In the genomic region with DNA sequence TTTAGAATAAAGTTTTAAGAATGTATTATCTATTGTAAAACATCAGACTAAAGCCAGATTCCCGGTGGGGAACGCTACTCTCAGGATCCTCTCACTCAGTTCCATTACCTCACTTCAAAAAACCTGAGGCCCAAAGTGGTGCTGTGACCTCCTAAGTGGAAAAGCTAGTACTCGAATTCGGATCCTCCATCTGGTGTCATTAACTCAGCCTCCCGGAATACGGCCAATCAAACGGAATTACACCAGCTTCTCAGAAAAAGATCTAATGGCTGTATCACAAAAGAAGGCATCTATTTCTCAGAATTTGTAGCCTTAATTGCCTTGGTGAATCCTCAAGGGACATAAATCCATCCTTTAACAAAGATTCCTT, we compare ENCODE assay signal across 8 cellular contexts. TPM values are rescaled to one million over a fixed set of nuclear protein-coding genes. Genes with fewer than 3 reads are reported as not detected.
A peak's percentile ranks its signal among the peaks of the same experiment; 100 is the strongest.
DNase-seq lines count a peak whose midpoint lies in the region; ATAC-seq and TF ChIP-seq lines count a peak whose summit lies in the region.

No MANE protein-coding gene starts in this region.

- H3K4me3 ChIP-seq in upper lobe of right lung, result peak overlapping the region; percentile 78

- H3K4me3 Mint-ChIP-seq in IgD-negative memory B cell, result peak overlapping the region; percentile 95 to 100 (median 98)
- H3K4me3 Mint-ChIP-seq in MCF 10A (ENCODE audit: unreplicated experiment), result peak overlapping the region; percentile 89
- H3K4me3 Mint-ChIP-seq in memory B cell, result peak overlapping the region; percentile 97

- H3K4me1 Mint-ChIP-seq in IgD-negative memory B cell (peaks cover 25 to 51% (median 37%) of the 10 kb centered on the region in 3 donors), MCF 10A (ENCODE audit: insufficient read depth, unreplicated experiment) (peaks cover 23% of the 10 kb centered on the region), memory B cell (peaks cover 28% of the 10 kb centered on the region)

- H3K27ac Mint-ChIP-seq in IgD-negative memory B cell (peak overlapping the region in 2 of 3 donors; percentile 90 to 94), MCF 10A (ENCODE audit: low read depth, unreplicated experiment) (peak overlapping the region; percentile 99), memory B cell (peak overlapping the region; percentile 95)

- DNase-seq in MCF 10A (ENCODE audit: unreplicated experiment), result peak; percentile 50
- no peak for DNase-seq in memory B cell (ENCODE audit: low spot score in 2 of 2)
- no peak for DNase-seq in upper lobe of right lung
- no peak for DNase-seq in NK-92 (lab: John Stamatoyannopoulos, UW; ENCODE audit: unreplicated experiment)
- no peak for DNase-seq in central memory CD4-positive, alpha-beta T cell

- no peak for ATAC-seq in memory B cell (ENCODE audit: low read depth)
- ATAC-seq in upper lobe of right lung, result no peak
- no peak for ATAC-seq in HG02840 (IDR thresholded peaks at IDR 0.05; ENCODE audit: low FRiP score, unreplicated experiment)

- H3K4me1 ChIP-seq in ES-I3 (ENCODE audit: insufficient read depth, low read length) (no peaks in the 10 kb centered on the region), upper lobe of right lung (peaks cover 40% of the 10 kb centered on the region)

- no peaks in the 10 kb centered on the region for H3K27me3 Mint-ChIP-seq in IgD-negative memory B cell
- no peaks in the 10 kb centered on the region for H3K27me3 Mint-ChIP-seq in MCF 10A (ENCODE audit: insufficient read depth, unreplicated experiment)
- H3K27me3 Mint-ChIP-seq in memory B cell, result no peaks in the 10 kb centered on the region

- H3K9me3 ChIP-seq in ES-I3 (ENCODE audit: control insufficient read depth, insufficient read depth, low read length) (no peaks in the 10 kb centered on the region), upper lobe of right lung (no peaks in the 10 kb centered on the region)

- no TSS peak for BruUV-seq in MCF 10A (replicated peaks; lab: Mats Ljungman, UMichigan)

- TF ChIP-seq CTCF in MCF 10A (IDR thresholded peaks at IDR 0.05; ENCODE audit: unreplicated experiment) (no peak), upper lobe of right lung (IDR thresholded peaks at IDR 0.05) (no peak)

- H3K36me3 ChIP-seq in ES-I3 (ENCODE audit: insufficient read depth, low read length), result no peaks in the 10 kb centered on the region
- H3K36me3 ChIP-seq in upper lobe of right lung, result no peaks in the 10 kb centered on the region

- peak overlapping the region; percentile 97 for H3K9ac ChIP-seq in ES-I3 (ENCODE audit: low read depth, low read length)

- CTCF ChIA-PET in MCF 10A (lab: Yijun Ruan, JAX), result interaction anchor here (0.6 to 2.3 kb wide), 7 partner anchors 11 to 123 kb away, joined by 3 to 17 read pairs (median 4); no protein-coding TSS in a partner anchor

- intact Hi-C loops in MCF 10A (cut with micrococcal nuclease) (loop anchor here (1.0 kb wide), 1 partner anchor 123 kb away; no protein-coding TSS in a partner anchor), upper lobe of right lung (cut with DNase I) (no loop called here)

- no peaks in the 10 kb centered on the region for H3K36me3 Mint-ChIP-seq in IgD-negative memory B cell
- peaks cover 12% of the 10 kb centered on the region for H3K36me3 Mint-ChIP-seq in MCF 10A (ENCODE audit: insufficient read depth, unreplicated experiment)
- H3K36me3 Mint-ChIP-seq in memory B cell, result peaks cover 2% of the 10 kb centered on the region

- H3K9me3 Mint-ChIP-seq in IgD-negative memory B cell (no peaks in the 10 kb centered on the region), MCF 10A (ENCODE audit: unreplicated experiment) (no peaks in the 10 kb centered on the region), memory B cell (no peaks in the 10 kb centered on the region)

- no peaks in the 10 kb centered on the region for H3K27me3 ChIP-seq in upper lobe of right lung

- peak overlapping the region; percentile 97 for H3K27ac ChIP-seq in upper lobe of right lung

- POLR2A ChIA-PET in MCF 10A (lab: Yijun Ruan, JAX), result interaction anchor here (0.5 to 2.6 kb wide), 18 partner anchors 11 to 1663 kb away, joined by 3 to 16 read pairs (median 4); partner anchors contain the start of gene DNAJC13

RNA-seq across cellular contexts. Expression of gene ACAD11, which starts 0.6 kb away (rescaled TPM):
- polyA plus RNA-seq in IgD-negative memory B cell, result 6.0 TPM
- total RNA-seq in MCF 10A (2022) (30.9 and 31.9 TPM in 2 replicates), upper lobe of right lung (19.1 TPM)

RNA-seq across cellular contexts. Expression of gene UBA5, which starts 1.1 kb away (rescaled TPM):
- 38.6 TPM for polyA plus RNA-seq in IgD-negative memory B cell
- total RNA-seq in MCF 10A (2022), result 47.7 and 50.0 TPM in 2 replicates
- total RNA-seq in upper lobe of right lung, result 35.1 TPM
